In the genomic region with DNA sequence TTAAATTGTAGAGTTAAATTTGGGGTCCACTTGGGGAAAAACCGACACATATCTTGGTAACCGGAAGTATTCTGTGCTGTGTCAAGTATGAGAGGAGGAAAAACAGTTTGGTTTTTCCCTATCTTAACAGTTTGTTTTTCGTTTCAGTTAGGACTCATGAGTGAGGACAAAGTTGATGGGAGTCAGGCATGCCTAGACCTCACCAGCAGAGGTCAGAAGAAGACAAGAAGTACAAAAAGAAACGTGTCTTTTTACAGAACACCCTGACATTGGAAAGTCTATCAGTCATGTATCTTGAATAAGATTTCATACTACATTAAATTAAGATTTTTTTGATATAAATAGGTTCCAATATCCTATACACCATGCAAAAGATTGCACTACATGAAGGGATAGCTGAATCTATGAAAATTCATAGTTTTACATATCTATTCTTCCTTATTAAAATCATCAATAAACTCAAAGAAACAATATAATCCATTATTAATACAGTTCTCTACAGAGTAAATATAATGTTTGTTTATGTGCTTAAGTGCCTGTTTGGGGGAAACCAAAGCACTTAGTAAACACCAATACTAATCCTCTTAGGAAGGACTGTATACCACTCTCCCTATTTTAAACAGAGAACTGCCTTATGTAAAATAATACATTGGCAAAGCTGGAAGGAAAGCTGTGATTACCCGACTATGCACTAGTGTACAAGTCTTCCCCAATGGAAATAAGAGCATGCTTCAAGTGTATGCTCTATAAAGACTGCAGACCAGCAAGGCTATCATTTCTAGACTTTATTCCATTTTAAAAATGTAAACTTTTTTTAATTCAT, we compare ENCODE assay signal across 9 cellular contexts.
A peak's percentile ranks its signal among the peaks of the same experiment; 100 is the strongest.
DNase-seq lines count a peak whose midpoint lies in the region; FAIRE-seq and TF ChIP-seq lines count a peak whose summit lies in the region.
"Had no signal": no experiment of that assay in that cellular context is flagged by ENCODE, and none has a peak within 500 bp of the region (broad histone marks: within the 10 kb centered on the region; RNA-seq: fewer than 3 reads in every experiment).

No MANE protein-coding gene starts in this region.

- no peak overlapping the region for H3K27ac Mint-ChIP-seq in endodermal cell

- WGBS in endodermal cell (ENCODE audit: insufficient coverage in 1 of 2, insufficient read length in 1 of 2), 2 experiments, result 59 to 68% methylated on average over 4 of the region's 5 CpGs

- CTCF ChIA-PET in HEK293T (lab: Yijun Ruan, JAX), result interaction anchor here (0.6 to 2.0 kb wide), 7 partner anchors 27 to 250 kb away, joined by 3 to 17 read pairs (median 5); no protein-coding TSS in a partner anchor

- H3K27me3 Mint-ChIP-seq in endodermal cell (ENCODE audit: insufficient read depth), result no peaks in the 10 kb centered on the region

- POLR2A ChIA-PET in HEK293T (lab: Yijun Ruan, JAX), result interaction anchor here (1.6 kb wide), 1 partner anchor 242 kb away, joined by 6 read pairs; no protein-coding TSS in a partner anchor

- no peak for TF ChIP-seq POLR2A in vagina (IDR thresholded peaks at IDR 0.05)

- H3K4me3 Mint-ChIP-seq in endodermal cell, result no peak overlapping the region

- peaks cover 4% of the 10 kb centered on the region for H3K4me1 ChIP-seq in endodermal cell (ENCODE audit: control insufficient read depth, insufficient read depth, low read length)
- H3K4me1 ChIP-seq in vagina, result no peaks in the 10 kb centered on the region

- no peaks in the 10 kb centered on the region for H3K36me3 Mint-ChIP-seq in endodermal cell (ENCODE audit: low read depth)

- no peak overlapping the region for H3K4me3 ChIP-seq in WI38 (ENCODE audit: low read depth, low read length)
- no peak overlapping the region for H3K4me3 ChIP-seq in endodermal cell (ENCODE audit: low read length)
- no peak overlapping the region for H3K4me3 ChIP-seq in vagina
- H3K4me3 ChIP-seq: skin epidermis had no signal

- H3K9me3 ChIP-seq in endodermal cell (ENCODE audit: control insufficient read depth, low read length) (no peaks in the 10 kb centered on the region), vagina (no peaks in the 10 kb centered on the region)

- H3K9ac ChIP-seq in endodermal cell (ENCODE audit: extremely low read depth, low read length, poor library complexity, severe bottlenecking), result no peak overlapping the region

- peaks cover 18% of the 10 kb centered on the region for H3K4me1 Mint-ChIP-seq in endodermal cell

- H3K36me3 ChIP-seq in endodermal cell (ENCODE audit: control insufficient read depth, insufficient read depth, low read length) (peaks cover 6% of the 10 kb centered on the region), vagina (no peaks in the 10 kb centered on the region)

- DNase-seq in GM03348 (ENCODE audit: low spot score) (peak; percentile 67), HEK293T (ENCODE audit: extremely low spot score) (peak; percentile 56), NAMALWA (ENCODE audit: low spot score) (peak; percentile 83), endodermal cell (peak; percentile 69), mucosa of gallbladder (ENCODE audit: low spot score) (peak; percentile 38), vagina (ENCODE audit: extremely low spot score in 2 of 2) (no peak)

- peak; percentile 65 for FAIRE-seq in A204.1 (lab: Jason Lieb, UNC)

- no peaks in the 10 kb centered on the region for H3K9me3 Mint-ChIP-seq in endodermal cell

- H3K27me3 ChIP-seq in endodermal cell (ENCODE audit: control insufficient read depth, insufficient read depth, low read length, poor library complexity, severe bottlenecking) (no peaks in the 10 kb centered on the region), vagina (no peaks in the 10 kb centered on the region)

- intact Hi-C loops in vagina (cut with DNase I), result loop anchor here (5.0 to 10.0 kb wide), 2 partner anchors 209 to 241 kb away; no protein-coding TSS in a partner anchor

- TF ChIP-seq CTCF in WI38 (IDR thresholded peaks at IDR 0.05; ENCODE audit: low read depth, low read length) (peak; percentile 67), endodermal cell (conservative IDR thresholded peaks at IDR 0.05) (peak; percentile 98), vagina (IDR thresholded peaks at IDR 0.05) (peak; percentile 57 to 82 (median 66))

- no peak overlapping the region for H3K27ac ChIP-seq in endodermal cell (ENCODE audit: low read depth, low read length)
- H3K27ac ChIP-seq in vagina, result no peak overlapping the region
- H3K27ac ChIP-seq: skin epidermis had no signal

TF ChIP-seq in HEK293T, 16 proteins besides CTCF, POLR2A, EP300 and RAD21:
- no peak for TF ChIP-seq LEF1 (IDR thresholded peaks at IDR 0.05; ENCODE audit: borderline replicate concordance)
- peak; percentile 24; the same call in 1 of the 2 replicates for TF ChIP-seq ARNT (IDR thresholded peaks at IDR 0.05)
- no peak for TF ChIP-seq ELF4 (IDR thresholded peaks at IDR 0.05)

Comparison
In these comparisons a context has a peak if more than half of its experiments do, and no peak if none do; other contexts are left out.
1. DNase-seq: peak in GM03348 (single experiment), HEK293T (single experiment), NAMALWA (single experiment), endodermal cell (single experiment) and mucosa of gallbladder (single experiment); none in vagina (0 of 2).
2. Peak in every context shown above with its lines, with median percentiles within 50 percentile points of each other: CTCF ChIP-seq.